In the genomic region with DNA sequence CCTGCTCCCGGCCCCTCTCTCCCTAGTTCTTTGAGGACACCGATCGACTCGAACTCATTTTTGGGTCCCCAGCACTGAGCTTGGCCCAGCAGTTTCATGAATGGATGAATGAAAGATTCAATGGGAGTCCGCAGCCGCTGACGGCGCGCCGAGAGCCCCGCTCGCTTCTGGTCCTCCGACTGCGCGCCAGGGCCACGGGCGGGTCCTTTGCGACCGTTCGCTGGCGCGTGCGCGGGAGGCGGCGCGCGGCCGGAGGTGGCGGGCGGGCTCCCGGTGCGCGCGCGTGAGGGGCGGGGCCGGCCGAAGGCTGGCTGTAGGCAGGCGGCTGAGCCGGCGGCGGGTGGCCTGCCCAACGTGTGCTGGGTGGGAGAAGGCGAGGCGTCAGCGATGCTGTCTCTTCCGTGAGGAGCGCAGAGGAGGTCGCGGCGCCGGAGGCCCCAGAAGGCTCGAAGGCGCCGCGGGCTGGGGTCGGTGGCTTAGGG, we compare ENCODE assay signal across 8 cellular contexts. TPM values are rescaled to one million over a fixed set of nuclear protein-coding genes. Genes with fewer than 3 reads are reported as not detected.
A peak's percentile ranks its signal among the peaks of the same experiment; 100 is the strongest.
DNase-seq lines count a peak whose midpoint lies in the region; TF ChIP-seq lines count a peak whose summit lies in the region.

MAST2 (plus strand) TSS at position 314 of the 482 bp plus-strand sequence. CDS start 284 bp downstream, outside the sequence.

- H3K27ac Mint-ChIP-seq in activated naive CD4-positive, alpha-beta T cell treated with anti-CD3 and anti-CD28 coated beads, Interleukin-2, amount 10 ng/mL, durations not matched to agents 7 days and 5 days, result peak within 1 kb of the TSS; percentile 83

- DNase-seq in GM03348 (ENCODE audit: low spot score) (peak; percentile 99), HEK293T (ENCODE audit: extremely low spot score) (peak; percentile 93), MV-4-11 (lab: John Stamatoyannopoulos, UW) (peak; percentile 69), SK-N-SH (peak; percentile 99), glomerular endothelial cell (ENCODE audit: extremely low read depth, low read depth, low spot score) (no peak), occipital lobe (lab: John Stamatoyannopoulos, UW) (peak; percentile 82), superior temporal gyrus (ENCODE audit: extremely low spot score) (peak; percentile 84)
- peak; percentile 85 for DNase-seq in activated naive CD4-positive, alpha-beta T cell treated with anti-CD3 and anti-CD28 coated beads, Interleukin-2, amount 10 ng/mL, durations not matched to agents 7 days and 5 days

- peaks cover 6 to 13% of the 10 kb centered on the region in 2 experiments; a peak in 3 of 4 replicates for H3K4me1 ChIP-seq in SK-N-SH (ENCODE audit: control insufficient read depth in 1 of 2, insufficient read depth in 2 of 2, low read depth in 1 of 2, low read length in 1 of 2)

- peaks cover 1% of the 10 kb centered on the region for H3K27me3 Mint-ChIP-seq in activated naive CD4-positive, alpha-beta T cell treated with anti-CD3 and anti-CD28 coated beads, Interleukin-2, amount 10 ng/mL, durations not matched to agents 7 days and 5 days

- H3K9me2 ChIP-seq in SK-N-SH, result no peaks in the 10 kb centered on the region

- peaks cover 45% of the 10 kb centered on the region for H3K79me2 ChIP-seq in SK-N-SH (ENCODE audit: insufficient read depth)

- no peaks in the 10 kb centered on the region for H3K9me3 ChIP-seq in SK-N-SH

- peaks cover 0 to 7% of the 10 kb centered on the region in 2 experiments for H3K36me3 ChIP-seq in SK-N-SH (replicated peaks in 1 of 2; ENCODE audit: control insufficient read depth in 1 of 2, insufficient read depth in 2 of 2, low read length in 1 of 2)

- H3K27me3 ChIP-seq in SK-N-SH (ENCODE audit: insufficient read depth), result no peaks in the 10 kb centered on the region

- H3K36me3 Mint-ChIP-seq in activated naive CD4-positive, alpha-beta T cell treated with anti-CD3 and anti-CD28 coated beads, Interleukin-2, amount 10 ng/mL, durations not matched to agents 7 days and 5 days, result peaks cover 11% of the 10 kb centered on the region

- TF ChIP-seq EP300 in SK-N-SH (IDR thresholded peaks at IDR 0.05; ENCODE audit: borderline replicate concordance in 1 of 2, low read depth in 1 of 2, low read length in 1 of 2), result no peak

- peak within 1 kb of the TSS; percentile 93 to 98 for H3K27ac ChIP-seq in SK-N-SH (ENCODE audit: low read depth in 2 of 2, low read length in 1 of 2)

- H3F3A ChIP-seq in SK-N-SH (replicated peaks; ENCODE audit: insufficient read depth), result peaks cover 11% of the 10 kb centered on the region

- no peak for TF ChIP-seq RAD21 in SK-N-SH (IDR thresholded peaks at IDR 0.05; ENCODE audit: low read length)

- no peak for TF ChIP-seq CTCF in SK-N-SH (IDR thresholded peaks at IDR 0.05)

- peak within 1 kb of the TSS; percentile 92 for H3K9ac ChIP-seq in SK-N-SH

- H3K4me2 ChIP-seq in SK-N-SH, result peak within 1 kb of the TSS; percentile 85

- peaks cover 31% of the 10 kb centered on the region for H3K4me1 Mint-ChIP-seq in activated naive CD4-positive, alpha-beta T cell treated with anti-CD3 and anti-CD28 coated beads, Interleukin-2, amount 10 ng/mL, durations not matched to agents 7 days and 5 days

- 3% methylated on average over 18 of the region's 58 CpGs for WGBS in SK-N-SH (ENCODE audit: low lambda C conversion rate)

- POLR2A ChIA-PET in HEK293T (lab: Yijun Ruan, JAX) (interaction anchor here (0.8 to 2.3 kb wide), 5 partner anchors 12 to 117 kb away, joined by 3 to 8 read pairs (median 5); partner anchors contain the start of gene GPBP1L1), SK-N-SH (lab: Yijun Ruan, JAX) (interaction anchor here (1.8 kb wide), 1 partner anchor 282 kb away, joined by 5 read pairs; the partner anchor contains the start of gene PRDX1)

- H2AFZ ChIP-seq in SK-N-SH (ENCODE audit: low read depth), result peak within 1 kb of the TSS; percentile 97

- peak within 1 kb of the TSS; percentile 87 for H3K4me3 Mint-ChIP-seq in activated naive CD4-positive, alpha-beta T cell treated with anti-CD3 and anti-CD28 coated beads, Interleukin-2, amount 10 ng/mL, durations not matched to agents 7 days and 5 days

- H4K20me1 ChIP-seq in SK-N-SH (ENCODE audit: insufficient read depth), result 0 out of 2 replicates have a peak, but pooled peaks cover 5% of the 10 kb centered on the region

- H3K9me3 Mint-ChIP-seq in activated naive CD4-positive, alpha-beta T cell treated with anti-CD3 and anti-CD28 coated beads, Interleukin-2, amount 10 ng/mL, durations not matched to agents 7 days and 5 days, result no peaks in the 10 kb centered on the region

- CTCF ChIA-PET in HEK293T (lab: Yijun Ruan, JAX), result interaction anchor here (0.6 kb wide), 1 partner anchor 11 kb away, joined by 3 read pairs; no protein-coding TSS in a partner anchor
- CTCF ChIA-PET in SK-N-SH (lab: Yijun Ruan, JAX), result no interaction called here
- CTCF ChIA-PET in activated naive CD4-positive, alpha-beta T cell treated with anti-CD3 and anti-CD28 coated beads, Interleukin-2, amount 10 ng/mL, durations not matched to agents 7 days and 5 days (lab: Charles Lee), result no interaction called here

- H3K4me3 ChIP-seq in SK-N-SH (ENCODE audit: low read depth in 2 of 2, low read length in 1 of 2), result peak within 1 kb of the TSS; percentile 70 to 82

TF ChIP-seq in HEK293T, 16 proteins besides CTCF, POLR2A, EP300 and RAD21:
- TF ChIP-seq TARDBP (IDR thresholded peaks at IDR 0.05), result no peak
- TF ChIP-seq SP1 (IDR thresholded peaks at IDR 0.05), result no peak
- TF ChIP-seq NFRKB (IDR thresholded peaks at IDR 0.05), result no peak
- TF ChIP-seq L3MBTL2 (conservative IDR thresholded peaks at IDR 0.05), result no peak
- no peak for TF ChIP-seq FOXA1 (IDR thresholded peaks at IDR 0.05)
- TF ChIP-seq BHLHE40 (IDR thresholded peaks at IDR 0.05; ENCODE audit: borderline replicate concordance), result no peak
- TF ChIP-seq ARNT (IDR thresholded peaks at IDR 0.05), result no peak
- TF ChIP-seq ZNF384 (IDR thresholded peaks at IDR 0.05), result no peak
- no peak for TF ChIP-seq HDGF (IDR thresholded peaks at IDR 0.05; ENCODE audit: borderline replicate concordance)
- TF ChIP-seq FOXK2 (IDR thresholded peaks at IDR 0.05), result no peak
- no peak for TF ChIP-seq FOXM1 (IDR thresholded peaks at IDR 0.05; ENCODE audit: borderline replicate concordance)
- no peak for TF ChIP-seq SUZ12 (IDR thresholded peaks at IDR 0.05)
- TF ChIP-seq LEF1 (IDR thresholded peaks at IDR 0.05; ENCODE audit: borderline replicate concordance), result no peak

TF ChIP-seq in SK-N-SH, 30 proteins besides CTCF, POLR2A, EP300 and RAD21 (continues in another document):
- TF ChIP-seq NRF1 (IDR thresholded peaks at IDR 0.05; ENCODE audit: low read depth, low read length) (peak; percentile 96), MXI1 (IDR thresholded peaks at IDR 0.05; ENCODE audit: low read depth, low read length) (peak; percentile 60), TCF12 (IDR thresholded peaks at IDR 0.05) (no peak), RCOR1 (IDR thresholded peaks at IDR 0.05; ENCODE audit: low read length) (no peak), CHD2 (IDR thresholded peaks at IDR 0.05; ENCODE audit: low read length, partially characterized antibody) (no peak), TEAD4 (IDR thresholded peaks at IDR 0.05; ENCODE audit: borderline replicate concordance, insufficient read depth) (no peak), YY1 (IDR thresholded peaks at IDR 0.05; ENCODE audit: low read depth) (no peak), TAF1 (IDR thresholded peaks at IDR 0.05; ENCODE audit: borderline replicate concordance, low read depth, low read length) (0 out of 2 replicates have a peak, but pooled peaks have one; percentile 44), GABPA (IDR thresholded peaks at IDR 0.05; ENCODE audit: low read depth) (no peak), GATA2 (CRISPR knock-in tag; IDR thresholded peaks at IDR 0.05) (no peak), JUND (IDR thresholded peaks at IDR 0.05) (no peak), NFIC (IDR thresholded peaks at IDR 0.05; ENCODE audit: borderline replicate concordance) (no peak), RXRA (IDR thresholded peaks at IDR 0.05; ENCODE audit: borderline replicate concordance, low read depth) (no peak)
- TF ChIP-seq, protein P1, sequence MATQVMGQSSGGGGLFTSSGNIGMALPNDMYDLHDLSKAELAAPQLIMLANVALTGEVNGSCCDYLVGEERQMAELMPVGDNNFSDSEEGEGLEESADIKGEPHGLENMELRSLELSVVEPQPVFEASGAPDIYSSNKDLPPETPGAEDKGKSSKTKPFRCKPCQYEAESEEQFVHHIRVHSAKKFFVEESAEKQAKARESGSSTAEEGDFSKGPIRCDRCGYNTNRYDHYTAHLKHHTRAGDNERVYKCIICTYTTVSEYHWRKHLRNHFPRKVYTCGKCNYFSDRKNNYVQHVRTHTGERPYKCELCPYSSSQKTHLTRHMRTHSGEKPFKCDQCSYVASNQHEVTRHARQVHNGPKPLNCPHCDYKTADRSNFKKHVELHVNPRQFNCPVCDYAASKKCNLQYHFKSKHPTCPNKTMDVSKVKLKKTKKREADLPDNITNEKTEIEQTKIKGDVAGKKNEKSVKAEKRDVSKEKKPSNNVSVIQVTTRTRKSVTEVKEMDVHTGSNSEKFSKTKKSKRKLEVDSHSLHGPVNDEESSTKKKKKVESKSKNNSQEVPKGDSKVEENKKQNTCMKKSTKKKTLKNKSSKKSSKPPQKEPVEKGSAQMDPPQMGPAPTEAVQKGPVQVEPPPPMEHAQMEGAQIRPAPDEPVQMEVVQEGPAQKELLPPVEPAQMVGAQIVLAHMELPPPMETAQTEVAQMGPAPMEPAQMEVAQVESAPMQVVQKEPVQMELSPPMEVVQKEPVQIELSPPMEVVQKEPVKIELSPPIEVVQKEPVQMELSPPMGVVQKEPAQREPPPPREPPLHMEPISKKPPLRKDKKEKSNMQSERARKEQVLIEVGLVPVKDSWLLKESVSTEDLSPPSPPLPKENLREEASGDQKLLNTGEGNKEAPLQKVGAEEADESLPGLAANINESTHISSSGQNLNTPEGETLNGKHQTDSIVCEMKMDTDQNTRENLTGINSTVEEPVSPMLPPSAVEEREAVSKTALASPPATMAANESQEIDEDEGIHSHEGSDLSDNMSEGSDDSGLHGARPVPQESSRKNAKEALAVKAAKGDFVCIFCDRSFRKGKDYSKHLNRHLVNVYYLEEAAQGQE (IDR thresholded peaks at IDR 0.05; ENCODE audit: low read depth, low read length), result no peak
- TF ChIP-seq, protein P2, sequence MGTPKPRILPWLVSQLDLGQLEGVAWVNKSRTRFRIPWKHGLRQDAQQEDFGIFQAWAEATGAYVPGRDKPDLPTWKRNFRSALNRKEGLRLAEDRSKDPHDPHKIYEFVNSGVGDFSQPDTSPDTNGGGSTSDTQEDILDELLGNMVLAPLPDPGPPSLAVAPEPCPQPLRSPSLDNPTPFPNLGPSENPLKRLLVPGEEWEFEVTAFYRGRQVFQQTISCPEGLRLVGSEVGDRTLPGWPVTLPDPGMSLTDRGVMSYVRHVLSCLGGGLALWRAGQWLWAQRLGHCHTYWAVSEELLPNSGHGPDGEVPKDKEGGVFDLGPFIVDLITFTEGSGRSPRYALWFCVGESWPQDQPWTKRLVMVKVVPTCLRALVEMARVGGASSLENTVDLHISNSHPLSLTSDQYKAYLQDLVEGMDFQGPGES (IDR thresholded peaks at IDR 0.05; ENCODE audit: low read depth, low read length), result no peak

RNA-seq across cellular contexts. Expression of gene MAST2, which starts in this region (rescaled TPM):
- polyA plus RNA-seq in SK-N-SH (2012; rRNA removed), result 53.4 and 69.0 TPM in 2 replicates
- 15.4 and 23.6 TPM in 2 replicates for polyA plus RNA-seq in SK-N-SH (2012; cell fraction: cytosol; rRNA removed)
- 347 and 352 TPM in 2 replicates for polyA plus RNA-seq in SK-N-SH (2012; cell fraction: nucleus; rRNA removed)
- total RNA-seq in glomerular endothelial cell (23.1 and 34.2 TPM in 2 replicates), occipital lobe (50.7 TPM)
